21 cellular contexts compared by ENCODE assay signal in genomic region chr14:68727315-68728078, GRCh38.
DNase-seq lines count a peak whose midpoint lies in the region; ATAC-seq, FAIRE-seq and TF ChIP-seq lines count a peak whose summit lies in the region.
"Had no signal": no experiment of that assay in that cellular context is flagged by ENCODE, and none has a peak within 500 bp of the region (broad histone marks: within the 10 kb centered on the region; RNA-seq: fewer than 3 reads in every experiment).

No MANE protein-coding gene starts in this region.

- ATAC-seq in activated CD4-positive, CD25-positive, alpha-beta regulatory T cell treated with anti-CD3 and anti-CD28 coated beads, Interleukin-2, amount 50 U/mL, for 24 hours, result no peak

- H3K4me3 ChIP-seq in endothelial cell of umbilical vein (replicated peaks in 1 of 3; ENCODE audit: insufficient read depth in 1 of 3, low read depth in 1 of 3, low read length in 3 of 3) (no peak overlapping the region), transverse colon (no peak overlapping the region)
- H3K4me3 ChIP-seq: gastrocnemius medialis, smooth muscle cell had no signal

- no peak for FAIRE-seq in endothelial cell of umbilical vein (lab: Jason Lieb, UNC)

- TF ChIP-seq EP300 in transverse colon (IDR thresholded peaks at IDR 0.05; ENCODE audit: low read depth), result no peak

- no peaks in the 10 kb centered on the region for H3K36me3 ChIP-seq in endothelial cell of umbilical vein (ENCODE audit: control insufficient read depth in 2 of 2, extremely low read depth in 1 of 2, insufficient read depth in 2 of 2, low read length in 2 of 2)
- H3K36me3 ChIP-seq in transverse colon, result no peaks in the 10 kb centered on the region
- H3K36me3 ChIP-seq: gastrocnemius medialis had no signal

- H3K9me1 ChIP-seq in endothelial cell of umbilical vein (replicated peaks; ENCODE audit: control insufficient read depth, extremely low read depth, insufficient read depth, low read length), result no peaks in the 10 kb centered on the region

- H4K20me1 ChIP-seq in endothelial cell of umbilical vein (replicated peaks; ENCODE audit: control insufficient read depth, extremely low read depth, insufficient read depth, low read length), result no peaks in the 10 kb centered on the region

- no peaks in the 10 kb centered on the region for H3K79me2 ChIP-seq in endothelial cell of umbilical vein (ENCODE audit: control insufficient read depth, insufficient read depth, low read length)

- intact Hi-C loops in endothelial cell of umbilical vein (cut with micrococcal nuclease) (loop anchor here (2.0 kb wide), 4 partner anchors 45 to 129 kb away; no protein-coding TSS in a partner anchor), transverse colon (cut with DNase I; ENCODE audit: low total_unique reads) (no loop called here)

- H3K4me1 ChIP-seq in endothelial cell of umbilical vein (ENCODE audit: control insufficient read depth, extremely low read depth, insufficient read depth, low read length) (peaks cover 17% of the 10 kb centered on the region), transverse colon (peaks cover 3 to 41% (median 16%) of the 10 kb centered on the region in 4 donors)

- no peak overlapping the region for H3K27ac ChIP-seq in endothelial cell of umbilical vein (ENCODE audit: insufficient read depth, low read depth, low read length)
- peak overlapping the region; percentile 16 to 47 (median 30) for H3K27ac ChIP-seq in transverse colon
- H3K27ac ChIP-seq: 22Rv1 had no signal

- in situ Hi-C loops in transverse colon (cut with MboI; ENCODE audit: low pct_ligation_motif_present in 1 of 4, low pct_unique_long_range_greater_than_20kb in 1 of 4, low sequenced_read_pairs in 3 of 4), result no loop called here

- H3K27me3 ChIP-seq in endothelial cell of umbilical vein (ENCODE audit: control insufficient read depth in 2 of 2, insufficient read depth in 2 of 2, low read length in 2 of 2) (no peaks in the 10 kb centered on the region), transverse colon (no peaks in the 10 kb centered on the region)
- H3K27me3 ChIP-seq: gastrocnemius medialis had no signal

- H3K9me3 ChIP-seq in endothelial cell of umbilical vein (replicated peaks; ENCODE audit: control insufficient read depth, insufficient read depth, low read length) (no peaks in the 10 kb centered on the region), transverse colon (no peaks in the 10 kb centered on the region)
- H3K9me3 ChIP-seq: gastrocnemius medialis had no signal

- dilution Hi-C loops in endothelial cell of umbilical vein (cut with MboI; ENCODE audit: extremely low pct_ligation_motif_present, low sequenced_read_pairs), result no loop called here

- CTCF ChIA-PET in endothelial cell of umbilical vein (lab: Charles Lee), result interaction anchor here (1.7 to 2.0 kb wide), 2 partner anchors 9 to 45 kb away, joined by 5 read pairs; no protein-coding TSS in a partner anchor

- WGBS in transverse colon (ENCODE audit: low coverage in 1 of 2), 2 donors, result 29 to 48% methylated on average over 3 to 5 of the region's 5 CpGs

- no peak overlapping the region for H3K4me2 ChIP-seq in endothelial cell of umbilical vein (ENCODE audit: insufficient read depth, low read length)
- H3K4me2 ChIP-seq: smooth muscle cell had no signal

- no peak overlapping the region for H3K9ac ChIP-seq in endothelial cell of umbilical vein (replicated peaks; ENCODE audit: extremely low read depth, insufficient read depth, low read length)

- TF ChIP-seq POLR2A in endothelial cell of umbilical vein (IDR thresholded peaks at IDR 0.05; ENCODE audit: low read depth, low read length) (no peak), transverse colon (IDR thresholded peaks at IDR 0.05) (no peak)

- TF ChIP-seq CTCF in endothelial cell of umbilical vein (IDR thresholded peaks at IDR 0.05; ENCODE audit: extremely low read depth in 1 of 2, insufficient read depth in 1 of 2, low read depth in 1 of 2, low read length in 2 of 2) (no peak), transverse colon (IDR thresholded peaks at IDR 0.05) (no peak)

- peak overlapping the region; percentile 4 for H2AFZ ChIP-seq in endothelial cell of umbilical vein (ENCODE audit: low read depth, low read length)

- BruUV-seq in endothelial cell of umbilical vein (replicated peaks; lab: Mats Ljungman, UMichigan), result no TSS peak

- POLR2A ChIA-PET in endothelial cell of umbilical vein (lab: Charles Lee), result interaction anchor here (0.6 to 0.7 kb wide), 2 partner anchors 58 to 1105 kb away, joined by 3 to 4 read pairs; no protein-coding TSS in a partner anchor

- DNase-seq in activated CD4-positive, CD25-positive, alpha-beta regulatory T cell treated with anti-CD3 and anti-CD28 coated beads, Interleukin-2, amount 50 U/mL, for 72 hours, result peak; percentile 25
- DNase-seq in endothelial cell of umbilical vein (ENCODE audit: low read depth, low spot score) (peak; percentile 62), lung microvascular endothelial cell (ENCODE audit: low read depth in 2 of 2) (peak; percentile 47 to 63), transverse colon (no peak), Kasumi-1 (lab: John Stamatoyannopoulos, UW) (no peak), COLO829 (ENCODE audit: low spot score) (no peak), amniotic stem cell (lab: John Stamatoyannopoulos, UW) (no peak)
- DNase-seq: activated naive CD4-positive, alpha-beta T cell treated with anti-CD3 and anti-CD28 coated beads, Interleukin-2, amount 10 ng/mL, durations not matched to agents 7 days and 5 days; activated T-cell treated with anti-CD3 and anti-CD28 coated beads, Interleukin-2, amount 50 U/mL, for 48 hours; anterior cingulate cortex; CD4-positive, alpha-beta T cell; gastrocnemius medialis; GF-D8; HFFc6; NCI-H1694 treated with DMSO at 0.1 percent for 48 hours; NCI-H69; stimulated activated CD4-positive, alpha-beta T cell treated with anti-CD3 and anti-CD28 coated beads, Interleukin-2, amount 100 ng/mL, for 48 hours; stimulated activated naive CD4-positive, alpha-beta T cell had no signal

TF ChIP-seq in endothelial cell of umbilical vein, 7 proteins besides CTCF, POLR2A, EP300 and RAD21:
- no peak for TF ChIP-seq EZH2 (IDR thresholded peaks at IDR 0.05; ENCODE audit: borderline replicate concordance, low read depth, low read length, severe bottlenecking)
- TF ChIP-seq FOS (IDR thresholded peaks at IDR 0.05; ENCODE audit: borderline replicate concordance, insufficient read depth, low read length), result no peak
- TF ChIP-seq GATA2 (IDR thresholded peaks at IDR 0.05; ENCODE audit: insufficient read depth, insufficient read length, low read depth, low read length), result peak; percentile 52

Comparison
In these comparisons a context has a peak if more than half of its experiments do, and no peak if none do; other contexts are left out.
1. DNase-seq: peak in activated CD4-positive, CD25-positive, alpha-beta regulatory T cell treated with anti-CD3 and anti-CD28 coated beads, Interleukin-2, amount 50 U/mL, for 72 hours (single experiment), endothelial cell of umbilical vein (single experiment) and lung microvascular endothelial cell (2 of 2); none in transverse colon (single experiment), Kasumi-1 (0 of 2), COLO829 (single experiment) and amniotic stem cell (single experiment).